Comparison of ENCODE assay signal across 12 cellular contexts in the genomic region with DNA sequence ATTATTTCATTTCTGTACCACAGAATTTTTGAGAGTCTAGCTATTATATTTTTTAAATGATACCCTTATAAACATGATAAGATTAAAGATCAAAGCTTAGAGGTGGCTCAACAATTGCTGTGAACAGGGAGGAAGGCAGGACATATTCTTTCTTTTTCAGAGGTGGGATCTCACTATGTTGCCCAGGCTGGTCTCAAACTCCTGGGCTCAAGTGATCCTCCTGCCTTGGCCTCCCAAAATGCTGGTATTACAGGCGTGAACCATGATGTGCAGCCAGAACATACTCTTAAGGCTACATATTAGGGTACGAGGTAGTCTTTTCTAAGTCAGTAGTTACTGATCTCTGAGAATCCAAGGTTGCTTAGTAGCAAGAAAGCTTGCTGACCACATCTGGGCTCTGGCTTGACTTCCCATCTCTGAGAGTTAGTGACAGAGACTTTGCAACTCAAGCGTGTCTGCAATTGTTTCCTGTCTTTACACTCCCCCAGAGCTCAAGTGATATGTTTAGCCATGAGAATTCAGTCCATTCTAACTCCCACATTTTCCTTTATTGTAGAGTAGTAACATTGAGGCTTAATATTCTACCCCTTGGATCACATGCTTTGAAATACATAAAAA. TPM values are rescaled to one million over a fixed set of nuclear protein-coding genes. Genes with fewer than 3 reads are reported as not detected.
DNase-seq lines count a peak whose midpoint lies in the region; ATAC-seq and TF ChIP-seq lines count a peak whose summit lies in the region.
"Had no signal": no experiment of that assay in that cellular context is flagged by ENCODE, and none has a peak within 500 bp of the region (broad histone marks: within the 10 kb centered on the region; RNA-seq: fewer than 3 reads in every experiment).

No MANE protein-coding gene starts in this region.

- no peaks in the 10 kb centered on the region for H3K36me3 ChIP-seq in hepatocyte (replicated peaks; ENCODE audit: insufficient read depth, low read depth)

- H4K20me1 ChIP-seq in hepatocyte (ENCODE audit: insufficient read depth, poor library complexity, severe bottlenecking): peaks cover 27% of the 10 kb centered on the region

- H3K9me2 ChIP-seq in hepatocyte (replicated peaks; ENCODE audit: insufficient read depth): no peaks in the 10 kb centered on the region

- H3K4me1 ChIP-seq in hepatocyte (ENCODE audit: insufficient read depth): no peaks in the 10 kb centered on the region
- H3K4me1 ChIP-seq: SJSA1 had no signal

- no peak overlapping the region for H2AFZ ChIP-seq in hepatocyte

- no peak overlapping the region for H3K4me2 ChIP-seq in hepatocyte

- H3K9me3 ChIP-seq in hepatocyte (ENCODE audit: low read depth): no peaks in the 10 kb centered on the region
- H3K9me3 ChIP-seq: SJSA1 had no signal

- H3K4me3 ChIP-seq in HL-60 (replicated peaks; ENCODE audit: insufficient read depth, low read length) (no peak overlapping the region), hepatocyte (no peak overlapping the region)
- H3K4me3 ChIP-seq: SJSA1 had no signal

- peaks cover 75% of the 10 kb centered on the region for H3K79me2 ChIP-seq in hepatocyte

- WGBS in hepatocyte (ENCODE audit: low lambda C conversion rate, missing lambda C conversion rate): 92% methylated on average over 3 of the region's 3 CpGs

- DNase-seq in HL-60 (ENCODE audit: low read depth in 1 of 2, low spot score in 1 of 2): peak in 1 of 2 experiments; percentile 84
- peak; percentile 85 for DNase-seq in left kidney (ENCODE audit: low read depth, low spot score)
- DNase-seq in GM19240 (ENCODE audit: insufficient read length, low spot score): no peak
- DNase-seq in hepatocyte (ENCODE audit: low spot score): no peak
- DNase-seq in NCI-H1048 (lab: John Stamatoyannopoulos, UW): no peak
- DNase-seq in DMS 273 treated with DMSO at 0.1 percent for 48 hours (lab: John Stamatoyannopoulos, UW): no peak
- DNase-seq: DMS153, hypothalamus, nephron progenitor cell had no signal

- H3K27ac ChIP-seq in HL-60 (replicated peaks) (peak overlapping the region; percentile 67), hepatocyte (no peak overlapping the region)
- H3K27ac ChIP-seq: SJSA1 had no signal

- ATAC-seq in GM18508 (IDR thresholded peaks at IDR 0.05; ENCODE audit: insufficient read depth, unreplicated experiment): peak; percentile 59
- peak; percentile 91 for ATAC-seq in GM21737 (IDR thresholded peaks at IDR 0.05; ENCODE audit: unreplicated experiment)

- TF ChIP-seq CTCF in HL-60 (IDR thresholded peaks at IDR 0.05; ENCODE audit: insufficient read depth, low read length) (no peak), hepatocyte (IDR thresholded peaks at IDR 0.05; ENCODE audit: poor library complexity) (no peak)

- no peaks in the 10 kb centered on the region for H3K27me3 ChIP-seq in HL-60 (ENCODE audit: insufficient read depth, poor library complexity, severe bottlenecking)
- H3K27me3 ChIP-seq in hepatocyte: no peaks in the 10 kb centered on the region
- H3K27me3 ChIP-seq: SJSA1 had no signal

RNA-seq across cellular contexts. Expression of gene RAB5B, which starts 8.6 kb away (rescaled TPM):
- 79.1 and 93.4 TPM in 2 replicates for total RNA-seq in hepatocyte
- polyA plus RNA-seq in hepatocyte: 101 and 103 TPM in 2 replicates

RNA-seq across cellular contexts. Expression of gene SUOX, which starts 14.6 kb away (rescaled TPM):
- 26.9 and 30.2 TPM in 2 replicates for total RNA-seq in hepatocyte
- 19.7 and 25.6 TPM in 2 replicates for polyA plus RNA-seq in hepatocyte

RNA-seq across cellular contexts. Expression of gene CDK2, which starts 15.8 kb away (rescaled TPM):
- 26.6 and 31.1 TPM in 2 replicates for total RNA-seq in hepatocyte
- polyA plus RNA-seq in hepatocyte: 23.9 and 25.8 TPM in 2 replicates

RNA-seq across cellular contexts. Expression of gene PMEL, which starts 16.6 kb away (rescaled TPM):
- 8.6 and 15.3 TPM in 2 replicates for total RNA-seq in hepatocyte
- 27.9 and 34.2 TPM in 2 replicates for polyA plus RNA-seq in hepatocyte

RNA-seq across cellular contexts. Expression of gene IKZF4, which starts 38.4 kb away (rescaled TPM):
- 1.6 and 6.7 TPM in 2 replicates for total RNA-seq in hepatocyte
- polyA plus RNA-seq in hepatocyte: 3.5 and 5.3 TPM in 2 replicates
